Comparison of ENCODE assay signal across 12 cellular contexts in the genomic region with DNA sequence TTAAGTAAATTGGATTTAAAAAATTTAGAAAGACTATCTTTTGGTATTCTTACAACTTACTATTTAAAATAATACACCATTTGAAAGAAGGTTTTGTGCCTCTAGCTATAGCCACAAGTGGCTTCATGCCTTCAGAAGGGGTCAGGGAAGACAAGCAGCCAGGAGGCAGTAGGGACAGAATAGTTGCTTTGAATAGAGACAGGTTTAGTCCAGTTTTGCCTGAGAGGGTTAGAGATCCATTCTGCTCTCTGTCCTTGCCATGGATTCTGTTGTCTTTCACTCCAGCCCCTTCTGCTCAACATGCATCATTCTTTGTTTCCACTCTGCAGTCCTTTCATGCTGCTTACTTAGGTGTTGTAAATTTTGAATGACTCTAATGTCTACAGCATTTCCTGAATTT.
"Had no signal": no experiment of that assay in that cellular context is flagged by ENCODE, and none has a peak within 500 bp of the region (broad histone marks: within the 10 kb centered on the region; RNA-seq: fewer than 3 reads in every experiment).

No MANE protein-coding gene starts in this region.

- ATAC-seq: activated T-helper 17 cell treated with anti-CD3 and anti-CD28 coated beads, Interleukin-2, amount 50 U/mL, for 72 hours; right lobe of liver; stimulated activated naive CD8-positive, alpha-beta T cell treated with anti-CD3 and anti-CD28 coated beads, Interleukin-15, Interleukin-2, amounts not matched to agents 100 U/mL and 50 U/mL, for 24 hours had no signal

- H3K4me2 ChIP-seq: smooth muscle cell had no signal

- H3K27me3 ChIP-seq: esophagus squamous epithelium, right lobe of liver, transverse colon had no signal

- H3K27ac Mint-ChIP-seq: activated T-helper 17 cell treated with anti-CD3 and anti-CD28 coated beads, Interleukin-2, amount 50 U/mL, for 72 hours; immature natural killer cell; T-helper 2 cell treated with Interferon-gamma antibody and Interleukin-4, amounts not matched to agents 5 μg/mL and 100 μg/mL, for 36 hours had no signal

- H3K4me3 ChIP-seq: esophagus squamous epithelium, right lobe of liver, smooth muscle cell, transverse colon had no signal

- H3K4me1 ChIP-seq: esophagus squamous epithelium, right lobe of liver, transverse colon had no signal

- H3K27ac ChIP-seq: esophagus squamous epithelium, right lobe of liver, transverse colon had no signal

- H3K4me1 Mint-ChIP-seq: activated T-helper 17 cell treated with anti-CD3 and anti-CD28 coated beads, Interleukin-2, amount 50 U/mL, for 72 hours; immature natural killer cell had no signal

- DNase-seq: activated naive CD4-positive, alpha-beta T cell treated with Interleukin-2 at 50 U/mL for 16 hours; aorta; cortex of kidney; effector CD4-positive, alpha-beta T cell; esophagus squamous epithelium; immature natural killer cell; right lobe of liver; stimulated activated naive CD8-positive, alpha-beta T cell treated with anti-CD3 and anti-CD28 coated beads, Interleukin-15, Interleukin-2, amounts not matched to agents 100 U/mL and 50 U/mL, for 24 hours; transverse colon had no signal

- H3K4me3 Mint-ChIP-seq: activated T-helper 17 cell treated with anti-CD3 and anti-CD28 coated beads, Interleukin-2, amount 50 U/mL, for 72 hours; immature natural killer cell; T-helper 2 cell treated with Interferon-gamma antibody and Interleukin-4, amounts not matched to agents 5 μg/mL and 100 μg/mL, for 36 hours had no signal

- H3K36me3 Mint-ChIP-seq: immature natural killer cell had no signal

- H3K36me3 ChIP-seq: esophagus squamous epithelium, right lobe of liver, transverse colon had no signal

- H3K9me3 ChIP-seq: esophagus squamous epithelium, right lobe of liver, transverse colon had no signal

- H3K27me3 Mint-ChIP-seq: activated T-helper 17 cell treated with anti-CD3 and anti-CD28 coated beads, Interleukin-2, amount 50 U/mL, for 72 hours had no signal
